In genomic region chr9:69131682-69132081, GRCh38 we compare ENCODE assay signal across 1 cellular context.
TF ChIP-seq lines count a peak whose summit lies in the region.

No MANE protein-coding gene starts in this region.

TF ChIP-seq in HepG2, 621 proteins besides CTCF, POLR2A, EP300 and RAD21 (continued from another document and continues in another):
- TF ChIP-seq ZNF318 (CRISPR knock-in tag; IDR thresholded peaks at IDR 0.05) = no peak
- TF ChIP-seq BRCA1 (CRISPR knock-in tag; IDR thresholded peaks at IDR 0.05) = no peak
- TF ChIP-seq SNRNP70 (IDR thresholded peaks at IDR 0.05; ENCODE audit: low read depth, low read length) = no peak
- TF ChIP-seq EHMT2 (IDR thresholded peaks at IDR 0.05; ENCODE audit: borderline replicate concordance, low read depth, low read length) = peak; percentile 47; the same call in 1 of the 2 replicates
- TF ChIP-seq ISL2 (CRISPR knock-in tag; IDR thresholded peaks at IDR 0.05) = no peak
- TF ChIP-seq ZNF496 (CRISPR knock-in tag; IDR thresholded peaks at IDR 0.05; ENCODE audit: insufficient replicate concordance) = no peak
- TF ChIP-seq TEAD3 (CRISPR knock-in tag; optimal IDR thresholded peaks at IDR 0.05; ENCODE audit: borderline replicate concordance) = peak; percentile 91
- no peak for TF ChIP-seq GABPB1 (CRISPR knock-in tag; IDR thresholded peaks at IDR 0.05)
- no peak for TF ChIP-seq GFI1 (CRISPR knock-in tag; IDR thresholded peaks at IDR 0.05; ENCODE audit: borderline replicate concordance)
- TF ChIP-seq HNRNPLL (IDR thresholded peaks at IDR 0.05; ENCODE audit: low read depth, low read length, poor library complexity, severe bottlenecking) = no peak
- no peak for TF ChIP-seq THRA (CRISPR knock-in tag; IDR thresholded peaks at IDR 0.05; ENCODE audit: borderline replicate concordance)
- TF ChIP-seq SALL1 (CRISPR knock-in tag; IDR thresholded peaks at IDR 0.05) = peak; percentile 56
- no peak for TF ChIP-seq ZNF850 (CRISPR knock-in tag; conservative IDR thresholded peaks at IDR 0.05)
- 0 out of 2 replicates have a peak, but pooled peaks have one; percentile 59 for TF ChIP-seq ZNF337 (CRISPR knock-in tag; IDR thresholded peaks at IDR 0.05; ENCODE audit: borderline replicate concordance, low read depth)
- TF ChIP-seq ARID5B (CRISPR knock-in tag; IDR thresholded peaks at IDR 0.05) = no peak
- no peak for TF ChIP-seq ZNF143 (CRISPR knock-in tag; IDR thresholded peaks at IDR 0.05)
- TF ChIP-seq ZNF558 (CRISPR knock-in tag; IDR thresholded peaks at IDR 0.05; ENCODE audit: borderline replicate concordance) = no peak
- no peak for TF ChIP-seq ZBTB44 (CRISPR knock-in tag; IDR thresholded peaks at IDR 0.05)
- TF ChIP-seq REXO4 (CRISPR knock-in tag; IDR thresholded peaks at IDR 0.05; ENCODE audit: borderline replicate concordance) = no peak
- TF ChIP-seq ZNF232 (CRISPR knock-in tag; IDR thresholded peaks at IDR 0.05; ENCODE audit: borderline replicate concordance) = no peak
- no peak for TF ChIP-seq GRHL1 (CRISPR knock-in tag; conservative IDR thresholded peaks at IDR 0.05)
- TF ChIP-seq ZBTB26 (CRISPR knock-in tag; IDR thresholded peaks at IDR 0.05; ENCODE audit: borderline replicate concordance) = no peak
- TF ChIP-seq ZFP36L1 (CRISPR knock-in tag; IDR thresholded peaks at IDR 0.05) = no peak
- TF ChIP-seq ZNF576 (CRISPR knock-in tag; IDR thresholded peaks at IDR 0.05) = no peak
- TF ChIP-seq ZBTB4 (CRISPR knock-in tag; IDR thresholded peaks at IDR 0.05; ENCODE audit: borderline replicate concordance) = no peak
- TF ChIP-seq RBFOX2 (IDR thresholded peaks at IDR 0.05; ENCODE audit: low read depth, low read length) = no peak
- TF ChIP-seq ZNF83 (CRISPR knock-in tag; IDR thresholded peaks at IDR 0.05; ENCODE audit: borderline replicate concordance) = no peak
- no peak for TF ChIP-seq LCORL (IDR thresholded peaks at IDR 0.05)
- peak; percentile 57; the same call in 1 of the 2 replicates for TF ChIP-seq LCORL (CRISPR knock-in tag; IDR thresholded peaks at IDR 0.05)
- TF ChIP-seq PLSCR1 (CRISPR knock-in tag; IDR thresholded peaks at IDR 0.05; ENCODE audit: borderline replicate concordance) = no peak
- no peak for TF ChIP-seq AHR (CRISPR knock-in tag; IDR thresholded peaks at IDR 0.05)
